Comparison of ENCODE assay signal across 1 cellular context in genomic region chr17:17681187-17681743, GRCh38.
A peak's percentile ranks its signal among the peaks of the same experiment; 100 is the strongest.
TF ChIP-seq lines count a peak whose summit lies in the region.

TSS of gene RAI1 (plus strand) at chr17:17681458. CDS start at chr17:17792949, 111,491 bp downstream.

TF ChIP-seq in K562, 482 proteins besides CTCF, POLR2A, EP300 and RAD21 (continued from another document):
- peak; percentile 47; the same call in 1 of the 2 replicates for TF ChIP-seq PHF8 (IDR thresholded peaks at IDR 0.05; ENCODE audit: borderline replicate concordance, low read length)
- no peak for TF ChIP-seq MEIS2 (IDR thresholded peaks at IDR 0.05; ENCODE audit: partially characterized antibody)
- no peak for TF ChIP-seq SREBF1 (IDR thresholded peaks at IDR 0.05; ENCODE audit: borderline replicate concordance, low read depth, low read length)
- no peak for TF ChIP-seq PTRF (tag; IDR thresholded peaks at IDR 0.05)
- no peak for TF ChIP-seq HDAC3 (IDR thresholded peaks at IDR 0.05; ENCODE audit: borderline replicate concordance, partially characterized antibody)
- no peak for TF ChIP-seq ZNF785 (CRISPR knock-in tag; IDR thresholded peaks at IDR 0.05)
TF ChIP-seq in K562: peak in this region for 33.
